10 cellular contexts compared by ENCODE assay signal in genomic region chr17:37743875-37744632, GRCh38. TPM values are rescaled to one million over a fixed set of nuclear protein-coding genes. Genes with fewer than 3 reads are reported as not detected.
A peak's percentile ranks its signal among the peaks of the same experiment; 100 is the strongest.
DNase-seq lines count a peak whose midpoint lies in the region; ATAC-seq and TF ChIP-seq lines count a peak whose summit lies in the region.
"Had no signal": no experiment of that assay in that cellular context is flagged by ENCODE, and none has a peak within 500 bp of the region (broad histone marks: within the 10 kb centered on the region; RNA-seq: fewer than 3 reads in every experiment).

No MANE protein-coding gene starts in this region.

- peaks cover 85% of the 10 kb centered on the region for H3K27me3 Mint-ChIP-seq in activated T-cell treated with anti-CD3 and anti-CD28 coated beads, Interleukin-2, amount 50 U/mL, for 72 hours (ENCODE audit: low read depth)

- no peak for TF ChIP-seq CTCF in heart left ventricle (IDR thresholded peaks at IDR 0.05)
- no peak for TF ChIP-seq CTCF in upper lobe of left lung (IDR thresholded peaks at IDR 0.05)

- H3K9me3 Mint-ChIP-seq in activated T-cell treated with anti-CD3 and anti-CD28 coated beads, Interleukin-2, amount 50 U/mL, for 72 hours, result no peaks in the 10 kb centered on the region

- H3K4me3 ChIP-seq in heart left ventricle, result peak overlapping the region in 8 of 12 donors; percentile 12 to 45 (median 32)
- H3K4me3 ChIP-seq in upper lobe of left lung, result peak overlapping the region; percentile 3 to 56 (median 48)

- 1 to 5% (median 3%) methylated on average over 40 to 61 of the region's 61 CpGs for WGBS in heart left ventricle, 4 donors
- WGBS in upper lobe of left lung, 2 donors, result 0 to 2% methylated on average over 1 to 56 of the region's 61 CpGs

- H3K4me1 ChIP-seq in heart left ventricle, result peaks cover 11 to 43% (median 26%) of the 10 kb centered on the region in 12 donors
- peaks cover 29 to 43% (median 33%) of the 10 kb centered on the region in 4 donors for H3K4me1 ChIP-seq in upper lobe of left lung

- H3K9me3 ChIP-seq in heart left ventricle, result no peaks in the 10 kb centered on the region
- H3K9me3 ChIP-seq in upper lobe of left lung, result no peaks in the 10 kb centered on the region

- H3K4me1 Mint-ChIP-seq in activated T-cell treated with anti-CD3 and anti-CD28 coated beads, Interleukin-2, amount 50 U/mL, for 72 hours (ENCODE audit: low read depth), result peaks cover 25% of the 10 kb centered on the region

- H3K27ac ChIP-seq in heart left ventricle (no peak overlapping the region), upper lobe of left lung (peak overlapping the region; percentile 75 to 86 (median 84))
- H3K27ac ChIP-seq: KMS-11 had no signal

- peak in 2 of 4 donors; percentile 11 to 24 for ATAC-seq in heart left ventricle
- ATAC-seq in Right ventricle myocardium inferior, result no peak
- peak; percentile 48 to 61 for ATAC-seq in activated T-cell treated with anti-CD3 and anti-CD28 coated beads, Interleukin-2, amount 50 U/mL, for 72 hours (replicated peaks in 1 of 2)
- peak; percentile 23 for ATAC-seq in left colon
- peak; percentile 55 to 72 for ATAC-seq in upper lobe of left lung (ENCODE audit: low FRiP score in 2 of 2)
- ATAC-seq in HG02981 (IDR thresholded peaks at IDR 0.05; ENCODE audit: unreplicated experiment), result no peak
- no peak for ATAC-seq in GM21367 (IDR thresholded peaks at IDR 0.05; ENCODE audit: unreplicated experiment)

- peak overlapping the region; percentile 69 to 83 for H3K4me3 Mint-ChIP-seq in activated T-cell treated with anti-CD3 and anti-CD28 coated beads, Interleukin-2, amount 50 U/mL, for 72 hours

- intact Hi-C loops in heart left ventricle (cut with DNase I), result no loop called here
- intact Hi-C loops in Right ventricle myocardium inferior (cut with DNase I), result no loop called here
- intact Hi-C loops in left colon (cut with DNase I, micrococcal nuclease), result no loop called here

- TF ChIP-seq EP300 in upper lobe of left lung (IDR thresholded peaks at IDR 0.05), result no peak

- TF ChIP-seq POLR2A in heart left ventricle (IDR thresholded peaks at IDR 0.05) (no peak), upper lobe of left lung (IDR thresholded peaks at IDR 0.05) (no peak)

- peaks cover 64 to 98% (median 79%) of the 10 kb centered on the region in 9 donors for H3K27me3 ChIP-seq in heart left ventricle
- peaks cover 0 to 53% (median 22%) of the 10 kb centered on the region in 4 donors for H3K27me3 ChIP-seq in upper lobe of left lung

- H3K27ac Mint-ChIP-seq in activated T-cell treated with anti-CD3 and anti-CD28 coated beads, Interleukin-2, amount 50 U/mL, for 72 hours, result no peak overlapping the region

- no peak for DNase-seq in heart left ventricle
- DNase-seq in Right ventricle myocardium inferior (ENCODE audit: missing footprints), result no peak
- DNase-seq in activated T-cell treated with anti-CD3 and anti-CD28 coated beads, Interleukin-2, amount 50 U/mL, for 72 hours, result peak; percentile 20 to 34
- peak in 1 of 2 donors; percentile 64 for DNase-seq in left colon
- DNase-seq in upper lobe of left lung, result peak; percentile 46 to 88
- no peak for DNase-seq in NCI-H748 (lab: John Stamatoyannopoulos, UW; ENCODE audit: unreplicated experiment)
- DNase-seq: DND-41 had no signal

- peaks cover 2 to 3% of the 10 kb centered on the region in 2 donors for H3K36me3 Mint-ChIP-seq in activated T-cell treated with anti-CD3 and anti-CD28 coated beads, Interleukin-2, amount 50 U/mL, for 72 hours (ENCODE audit: insufficient read depth in 2 of 2)

- H3K36me3 ChIP-seq in heart left ventricle (no peaks in the 10 kb centered on the region), upper lobe of left lung (no peaks in the 10 kb centered on the region)

RNA-seq across cellular contexts. Expression of gene HNF1B, which starts 0.8 kb away (rescaled TPM):
- total RNA-seq in heart left ventricle (not detected), Right ventricle myocardium inferior (not detected), left colon (10 to 100 TPM; 40.6 to 42.8 TPM), upper lobe of left lung (10 to 100 TPM; 14.4 to 31.4 (median 16.0) TPM)
- not detected for polyA plus RNA-seq in heart left ventricle
- total RNA-seq in activated T-cell treated with anti-CD3 and anti-CD28 coated beads, Interleukin-2, amount 50 U/mL, for 72 hours, result under 1 TPM; 0.19 to 0.48 TPM

Comparison
In these comparisons a context has a peak if more than half of its experiments do, and no peak if none do; other contexts are left out.
1. ATAC-seq: peak in activated T-cell treated with anti-CD3 and anti-CD28 coated beads, Interleukin-2, amount 50 U/mL, for 72 hours (2 of 2), left colon (single experiment) and upper lobe of left lung (2 of 2); none in Right ventricle myocardium inferior (single experiment), HG02981 (single experiment) and GM21367 (single experiment).
2. DNase-seq: peak in activated T-cell treated with anti-CD3 and anti-CD28 coated beads, Interleukin-2, amount 50 U/mL, for 72 hours (2 of 2) and upper lobe of left lung (2 of 2); none in heart left ventricle (0 of 5), Right ventricle myocardium inferior (single experiment) and NCI-H748 (single experiment).
3. H3K27ac ChIP-seq: peak in upper lobe of left lung (4 of 4); none in heart left ventricle (0 of 12).
4. RNA of gene HNF1B, which starts 0.8 kb away (total RNA-seq): 40.6 to 42.8 TPM in left colon and 14.4 to 31.4 TPM in upper lobe of left lung; 0.19 to 0.48 TPM in activated T-cell treated with anti-CD3 and anti-CD28 coated beads, Interleukin-2, amount 50 U/mL, for 72 hours, not detected in heart left ventricle and not detected in Right ventricle myocardium inferior (single experiment); every median in the first group is over 10 times any median in the second.